In the genomic region with DNA sequence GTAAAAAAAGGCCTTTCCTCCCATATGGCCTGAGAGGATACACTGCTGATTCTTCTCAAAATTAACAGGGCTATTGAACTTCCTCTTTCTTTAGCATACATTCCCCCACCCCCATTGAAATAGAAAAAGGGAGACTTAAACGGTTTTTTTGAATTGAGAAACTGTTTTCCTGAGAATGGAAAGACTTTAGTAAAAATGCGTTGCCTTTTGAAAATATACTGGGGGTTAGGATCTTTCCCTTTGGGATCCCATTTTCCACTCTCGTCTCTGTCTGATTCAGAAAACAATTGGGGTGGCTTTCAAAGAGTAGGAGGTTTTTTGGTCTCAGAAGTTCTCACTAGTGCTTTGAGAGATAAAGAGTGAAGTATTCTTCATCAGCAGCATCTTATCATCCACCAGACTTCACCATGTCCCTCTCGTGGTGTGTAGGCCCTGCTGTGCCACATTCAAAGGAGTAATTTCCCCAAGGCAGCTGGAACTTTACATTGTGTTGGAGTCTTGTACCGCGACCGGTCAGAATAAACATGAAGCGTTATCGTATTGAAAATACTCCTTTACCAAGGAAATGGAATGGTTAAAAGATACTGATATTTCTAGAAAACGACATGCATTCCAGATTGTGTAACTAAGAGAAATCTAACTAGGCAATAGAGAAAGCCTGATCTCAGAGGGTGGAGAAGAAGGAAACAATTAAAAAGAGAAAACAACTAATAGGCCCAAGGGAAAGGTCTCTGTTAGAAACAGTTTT, we compare ENCODE assay signal across 18 cellular contexts. TPM values are rescaled to one million over a fixed set of nuclear protein-coding genes. Genes with fewer than 3 reads are reported as not detected.
DNase-seq lines count a peak whose midpoint lies in the region; ATAC-seq, FAIRE-seq and TF ChIP-seq lines count a peak whose summit lies in the region.
"Had no signal": no experiment of that assay in that cellular context is flagged by ENCODE, and none has a peak within 500 bp of the region (broad histone marks: within the 10 kb centered on the region; RNA-seq: fewer than 3 reads in every experiment).

No MANE protein-coding gene starts in this region.

- H3K9ac ChIP-seq in Karpas-422 (ENCODE audit: low read length) = no peak overlapping the region
- H3K9ac ChIP-seq: SK-N-SH had no signal

- H3K27ac ChIP-seq in Karpas-422 (ENCODE audit: low read length) = peak overlapping the region; percentile 65
- H3K27ac ChIP-seq in lower lobe of right lung = peak overlapping the region; percentile 1
- H3K27ac ChIP-seq: VCaP had no signal

- peak overlapping the region; percentile 79; the same call in 1 of the 2 replicates for H2AFZ ChIP-seq in Karpas-422 (ENCODE audit: low read length)

- H3K27me3 ChIP-seq in Karpas-422 (ENCODE audit: low read length) (no peaks in the 10 kb centered on the region), lower lobe of right lung (ENCODE audit: low read depth) (peaks cover 3% of the 10 kb centered on the region)

- H3K36me3 ChIP-seq in Karpas-422 (ENCODE audit: insufficient read depth, low read length) (peaks cover 4% of the 10 kb centered on the region; the same call in 1 of the 2 replicates), lower lobe of right lung (no peaks in the 10 kb centered on the region)
- H3K36me3 ChIP-seq: heart right ventricle had no signal

- no peaks in the 10 kb centered on the region for H3K9me2 ChIP-seq in Karpas-422 (replicated peaks; ENCODE audit: insufficient read depth, low read length)
- H3K9me2 ChIP-seq: SK-N-SH had no signal

- TF ChIP-seq POLR2A in GM12891 (IDR thresholded peaks at IDR 0.05; ENCODE audit: low read depth, low read length) = no peak

- H3K4me2 ChIP-seq in Karpas-422 (ENCODE audit: low read depth, low read length, poor library complexity, severe bottlenecking) = peak overlapping the region; percentile 18
- H3K4me2 ChIP-seq: SK-N-SH had no signal

- H3K4me3 ChIP-seq in Karpas-422 (ENCODE audit: low read length) = no peak overlapping the region
- H3K4me3 ChIP-seq in lower lobe of right lung = no peak overlapping the region
- H3K4me3 ChIP-seq: heart right ventricle had no signal

- peaks cover 20% of the 10 kb centered on the region for H3K4me1 ChIP-seq in Karpas-422 (ENCODE audit: low read length)
- peaks cover 8% of the 10 kb centered on the region for H3K4me1 ChIP-seq in lower lobe of right lung

- no peak for TF ChIP-seq CTCF in lower lobe of right lung (IDR thresholded peaks at IDR 0.05)

- intact Hi-C loops in lower lobe of right lung (cut with DNase I) = no loop called here

- DNase-seq in GM12891 (ENCODE audit: insufficient read length, low spot score) = no peak
- DNase-seq in Karpas-422 = peak; percentile 74
- peak; percentile 59 for DNase-seq in SIG-M5 (lab: John Stamatoyannopoulos, UW)
- no peak for DNase-seq in lower lobe of right lung
- DNase-seq in 8988T = no peak
- no peak for DNase-seq in foreskin melanocyte
- no peak for DNase-seq in SW 1271 (lab: John Stamatoyannopoulos, UW)
- DNase-seq: activated effector memory CD4-positive, alpha-beta T cell treated with Interleukin-2 at 50 U/mL for 16 hours; caudate nucleus; effector CD4-positive, alpha-beta T cell; heart right ventricle; islet precursor cell; mesenchymal stem cell; NCI-H1417; SK-N-SH; stimulated activated naive CD8-positive, alpha-beta T cell treated with anti-CD3 and anti-CD28 coated beads, Interleukin-15, Interleukin-2, amounts not matched to agents 100 U/mL and 50 U/mL, for 24 hours had no signal

- H3K79me2 ChIP-seq in Karpas-422 (ENCODE audit: low read length) = no peaks in the 10 kb centered on the region

- no peaks in the 10 kb centered on the region for H3K9me3 ChIP-seq in Karpas-422 (ENCODE audit: low read length)
- no peaks in the 10 kb centered on the region for H3K9me3 ChIP-seq in lower lobe of right lung
- H3K9me3 ChIP-seq: heart right ventricle, SK-N-SH had no signal

- ATAC-seq in lower lobe of right lung = no peak
- no peak for ATAC-seq in HG03442 (IDR thresholded peaks at IDR 0.05; ENCODE audit: unreplicated experiment)
- ATAC-seq: heart right ventricle; stimulated activated naive CD8-positive, alpha-beta T cell treated with anti-CD3 and anti-CD28 coated beads, Interleukin-15, Interleukin-2, amounts not matched to agents 100 U/mL and 50 U/mL, for 24 hours had no signal

- no peak for FAIRE-seq in GM12891 (lab: Jason Lieb, UNC)

- no peaks in the 10 kb centered on the region for H4K20me1 ChIP-seq in Karpas-422 (ENCODE audit: insufficient read depth, low read depth, low read length)

TF ChIP-seq in GM12891, 5 proteins besides CTCF, POLR2A, EP300 and RAD21:
- no peak for TF ChIP-seq POLR2AphosphoS5 (IDR thresholded peaks at IDR 0.05; ENCODE audit: low read depth, low read length)
- no peak for TF ChIP-seq POU2F2 (IDR thresholded peaks at IDR 0.05; ENCODE audit: low read depth, low read length)
- TF ChIP-seq PAX5 (IDR thresholded peaks at IDR 0.05; ENCODE audit: insufficient read depth, low read length, severe bottlenecking) = no peak
- peak; percentile 68 for TF ChIP-seq SPI1 (IDR thresholded peaks at IDR 0.05; ENCODE audit: low read depth, low read length)
- no peak for TF ChIP-seq TAF1 (IDR thresholded peaks at IDR 0.05; ENCODE audit: low read depth, low read length)

RNA-seq across cellular contexts. Expression of a gene that starts 10.6 kb away (rescaled TPM):
- polyA plus RNA-seq in GM12891 (2012; ENCODE audit: low read depth, missing spikeins) = 18.5 TPM
- 5.3 and 11.8 TPM in 2 replicates for total RNA-seq in Karpas-422 (2014; rRNA removed; shearing (Covaris generic); ENCODE audit: low replicate concordance)
- total RNA-seq in lower lobe of right lung = 6.1 TPM

Comparison
In these comparisons a context has a peak if more than half of its experiments do, and no peak if none do; other contexts are left out.
1. DNase-seq: peak in Karpas-422 (single experiment) and SIG-M5 (single experiment); none in GM12891 (single experiment), lower lobe of right lung (single experiment), 8988T (single experiment), foreskin melanocyte (single experiment) and SW 1271 (0 of 2).